ENCODE assay signal across 18 cellular contexts in the genomic region with DNA sequence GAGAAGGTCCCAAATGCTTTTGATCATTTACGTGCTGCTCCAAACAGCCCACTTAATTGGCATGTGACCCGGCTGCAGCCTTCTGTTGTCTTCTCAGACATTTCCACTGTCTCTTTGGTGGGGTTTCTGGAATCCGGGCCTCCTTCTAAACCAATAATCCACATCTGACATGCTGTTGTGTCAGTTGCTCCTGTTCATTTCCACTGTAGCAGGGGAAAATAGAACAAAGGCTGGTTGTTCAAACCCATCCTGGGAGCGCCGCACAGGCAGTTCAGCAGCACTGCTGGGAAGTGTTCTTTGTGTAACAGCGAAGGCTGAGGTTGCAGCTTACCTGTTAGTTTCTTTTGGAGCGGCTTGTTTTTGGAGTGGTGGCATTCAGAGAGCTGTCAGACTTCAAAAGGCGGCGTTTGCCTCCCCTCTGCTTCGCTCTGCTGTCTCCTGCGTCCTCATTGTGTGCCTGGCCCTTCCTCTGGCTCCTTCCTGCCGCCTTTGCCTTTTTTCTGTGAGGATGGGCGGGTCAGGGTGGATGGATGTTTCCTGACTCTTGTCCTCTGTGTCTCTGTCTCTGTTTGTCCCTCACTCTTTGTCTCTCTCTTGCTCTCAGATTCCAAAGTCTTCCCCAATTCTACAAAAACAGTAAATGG.
DNase-seq lines count a peak whose midpoint lies in the region; ATAC-seq, FAIRE-seq and TF ChIP-seq lines count a peak whose summit lies in the region.
"Had no signal": no experiment of that assay in that cellular context is flagged by ENCODE, and none has a peak within 500 bp of the region (broad histone marks: within the 10 kb centered on the region; RNA-seq: fewer than 3 reads in every experiment).

No MANE protein-coding gene starts in this region.

- H3K79me2 ChIP-seq in HepG2 (ENCODE audit: insufficient read depth, low read length), result no peaks in the 10 kb centered on the region
- H3K79me2 ChIP-seq in mesendoderm (ENCODE audit: control insufficient read depth, insufficient read depth, low read length), result no peaks in the 10 kb centered on the region

- no TSS peak for BruUV-seq in HepG2 (replicated peaks; lab: Mats Ljungman, UMichigan)

- no peak overlapping the region for H3K23ac ChIP-seq in mesendoderm (ENCODE audit: low read length)

- no peaks in the 10 kb centered on the region for H3K27me3 Mint-ChIP-seq in WTC11 (ENCODE audit: low read depth)

- H4K20me1 ChIP-seq in HepG2 (ENCODE audit: insufficient read depth, low read length), result no peaks in the 10 kb centered on the region

- no peak overlapping the region for H3K56ac ChIP-seq in mesendoderm (ENCODE audit: low read length)

- H3K27ac Mint-ChIP-seq in WTC11, result 0 out of 2 replicates have a peak overlapping the region, but pooled peaks have one; percentile 21
- H3K27ac Mint-ChIP-seq: activated CD8-positive, alpha-beta T cell treated with anti-CD3 and anti-CD28 coated beads, Interleukin-2, amount 10 ng/mL, durations not matched to agents 7 days and 5 days; activated T-helper 2 cell treated with anti-CD3 and anti-CD28 coated beads, Interferon-gamma antibody, Interleukin-2, Interleukin-4, amounts not matched to agents 10 μg/mL and 5 μg/mL and 100 μg/mL, durations not matched to agents 14 hours and 24 hours and 36 hours; natural killer cell treated with Interleukin-12 subunit alpha and Interleukin-12 subunit beta and Interleukin-15 and Interleukin-18, amount 100 ng/mL, for 72 hours had no signal

- no peak overlapping the region for H4K8ac ChIP-seq in mesendoderm (ENCODE audit: low read depth, low read length)

- H3K9me3 ChIP-seq in HepG2 (ENCODE audit: low read length) (no peaks in the 10 kb centered on the region), right lobe of liver (no peaks in the 10 kb centered on the region), upper lobe of left lung (no peaks in the 10 kb centered on the region)
- H3K9me3 ChIP-seq: SJSA1 had no signal

- H3K9me3 Mint-ChIP-seq in WTC11, result peaks cover 15% of the 10 kb centered on the region
- H3K9me3 Mint-ChIP-seq: activated T-helper 2 cell treated with anti-CD3 and anti-CD28 coated beads, Interferon-gamma antibody, Interleukin-2, Interleukin-4, amounts not matched to agents 10 μg/mL and 5 μg/mL and 100 μg/mL, durations not matched to agents 14 hours and 24 hours and 36 hours; natural killer cell treated with Interleukin-12 subunit alpha and Interleukin-12 subunit beta and Interleukin-15 and Interleukin-18, amount 100 ng/mL, for 72 hours had no signal

- H3K4me2 ChIP-seq in HepG2 (ENCODE audit: low read depth, low read length) (peak overlapping the region; percentile 15; the same call in 1 of the 2 replicates), mesendoderm (ENCODE audit: low read length) (no peak overlapping the region)

- no peak overlapping the region for H2BK5ac ChIP-seq in mesendoderm (ENCODE audit: low read length)

- no peak for TF ChIP-seq CTCF in HepG2 (CRISPR knock-in tag; IDR thresholded peaks at IDR 0.05)
- TF ChIP-seq CTCF in right lobe of liver (IDR thresholded peaks at IDR 0.05), result no peak
- TF ChIP-seq CTCF in WTC11 (IDR thresholded peaks at IDR 0.05), result no peak
- TF ChIP-seq CTCF in upper lobe of left lung (IDR thresholded peaks at IDR 0.05), result no peak

- TF ChIP-seq POLR2A in HepG2 (IDR thresholded peaks at IDR 0.05; ENCODE audit: insufficient read depth in 1 of 2, low read depth in 2 of 2, low read length in 2 of 2) (no peak), right lobe of liver (IDR thresholded peaks at IDR 0.05) (no peak), upper lobe of left lung (IDR thresholded peaks at IDR 0.05) (no peak)

- no peak overlapping the region for H2BK15ac ChIP-seq in mesendoderm (replicated peaks; ENCODE audit: low read depth)

- no peak overlapping the region for H2AK5ac ChIP-seq in mesendoderm (ENCODE audit: low read length)

- POLR2A ChIA-PET in HepG2 (lab: Yijun Ruan, JAX), result no interaction called here
- POLR2A ChIA-PET in WTC11 (lab: Charles Lee), result interaction anchor here (0.6 kb wide), 1 partner anchor 283 kb away, joined by 3 read pairs; no protein-coding TSS in a partner anchor

- TF ChIP-seq RAD21 in HepG2 (CRISPR knock-in tag; IDR thresholded peaks at IDR 0.05), result no peak

- no peaks in the 10 kb centered on the region for H3K36me3 ChIP-seq in HepG2 (replicated peaks in 1 of 2; ENCODE audit: control insufficient read depth in 1 of 2, insufficient read depth in 2 of 2, low read length in 2 of 2)
- H3K36me3 ChIP-seq in right lobe of liver, result no peaks in the 10 kb centered on the region
- H3K36me3 ChIP-seq in mesendoderm (ENCODE audit: control insufficient read depth, insufficient read depth, low read length), result no peaks in the 10 kb centered on the region
- no peaks in the 10 kb centered on the region for H3K36me3 ChIP-seq in upper lobe of left lung
- H3K36me3 ChIP-seq: SJSA1 had no signal

- in situ Hi-C loops in HepG2 (cut with HindIII; ENCODE audit: extremely low pct_ligation_motif_present, low pct_unique_long_range_greater_than_20kb), result no loop called here

- ATAC-seq in HepG2 (peak; percentile 43; the same call in 1 of the 3 replicates), right lobe of liver (no peak), WTC11 (peak; percentile 77), upper lobe of left lung (ENCODE audit: low FRiP score in 2 of 2) (no peak), left colon (no peak), HG02852 (IDR thresholded peaks at IDR 0.05; ENCODE audit: unreplicated experiment) (no peak)
- ATAC-seq: activated CD8-positive, alpha-beta T cell treated with anti-CD3 and anti-CD28 coated beads, Interleukin-2, amount 10 ng/mL, durations not matched to agents 7 days and 5 days; esophagus mucosa; left cardiac atrium; natural killer cell treated with Interleukin-12 subunit alpha and Interleukin-12 subunit beta and Interleukin-15 and Interleukin-18, amount 100 ng/mL, for 72 hours had no signal

- H3K4me3 Mint-ChIP-seq in WTC11, result peak overlapping the region; percentile 5; the same call in 1 of the 2 replicates
- H3K4me3 Mint-ChIP-seq: activated CD8-positive, alpha-beta T cell treated with anti-CD3 and anti-CD28 coated beads, Interleukin-2, amount 10 ng/mL, durations not matched to agents 7 days and 5 days; natural killer cell treated with Interleukin-12 subunit alpha and Interleukin-12 subunit beta and Interleukin-15 and Interleukin-18, amount 100 ng/mL, for 72 hours had no signal

- FAIRE-seq in HepG2 (lab: Jason Lieb, UNC), result no peak
- FAIRE-seq: D721Med, GM19239, TTC549 had no signal

- no peaks in the 10 kb centered on the region for H3K79me1 ChIP-seq in mesendoderm (ENCODE audit: low read length)

- no peak overlapping the region for H4K5ac ChIP-seq in mesendoderm (ENCODE audit: low read length)

- no peak overlapping the region for H2AFZ ChIP-seq in HepG2 (ENCODE audit: low read length)

- H3K27ac ChIP-seq in HepG2 (ENCODE audit: extremely low read length, insufficient read depth, low read length) (no peak overlapping the region), right lobe of liver (no peak overlapping the region), mesendoderm (ENCODE audit: low read depth, low read length) (no peak overlapping the region), upper lobe of left lung (peak overlapping the region; percentile 36 to 81 (median 56))
- H3K27ac ChIP-seq: SJSA1 had no signal

- 23% methylated on average over 13 of the region's 13 CpGs for WGBS in HepG2 (ENCODE audit: low lambda C conversion rate)
- 56% methylated on average over 11 of the region's 13 CpGs for WGBS in right lobe of liver (ENCODE audit: insufficient coverage, low coverage, low lambda C conversion rate, missing lambda C conversion rate)
- WGBS in mesendoderm (ENCODE audit: extremely low coverage, insufficient coverage, low lambda C conversion rate), result no CpG with 5 or more reads among the region's 13 CpGs
- 67 to 75% methylated on average over 12 to 13 of the region's 13 CpGs for WGBS in upper lobe of left lung, 2 donors

- DNase-seq in HepG2 (ENCODE audit: low spot score) (peak; percentile 14), right lobe of liver (no peak), WTC11 (ENCODE audit: low spot score) (no peak), mesendoderm (peak; percentile 25), upper lobe of left lung (no peak), left colon (no peak), germinal center (ENCODE audit: low spot score) (no peak)
- DNase-seq: activated CD8-positive, alpha-beta T cell treated with anti-CD3 and anti-CD28 coated beads, Interleukin-2, amount 10 ng/mL, durations not matched to agents 7 days and 5 days; cortex of kidney; left cardiac atrium had no signal

- H3K4me3 ChIP-seq in HepG2 (replicated peaks in 1 of 3; ENCODE audit: insufficient read depth in 1 of 3, low read depth in 2 of 3, low read length in 3 of 3), result no peak overlapping the region
- H3K4me3 ChIP-seq in right lobe of liver, result no peak overlapping the region
- H3K4me3 ChIP-seq in mesendoderm (ENCODE audit: low read length), result no peak overlapping the region
- no peak overlapping the region for H3K4me3 ChIP-seq in upper lobe of left lung
- H3K4me3 ChIP-seq: SJSA1 had no signal

- H3K4me1 ChIP-seq in HepG2 (ENCODE audit: insufficient read depth, low read length), result no peaks in the 10 kb centered on the region
- no peaks in the 10 kb centered on the region for H3K4me1 ChIP-seq in right lobe of liver
- no peaks in the 10 kb centered on the region for H3K4me1 ChIP-seq in mesendoderm (ENCODE audit: control insufficient read depth, low read depth, low read length)
- H3K4me1 ChIP-seq in upper lobe of left lung, result peaks cover 0 to 8% (median 1%) of the 10 kb centered on the region in 4 donors
- H3K4me1 ChIP-seq: SJSA1 had no signal

- H3K9ac ChIP-seq in HepG2 (ENCODE audit: insufficient read depth, low read depth, low read length), result no peak overlapping the region
- H3K9ac ChIP-seq in mesendoderm (ENCODE audit: low read length), result no peak overlapping the region

- no peak for TF ChIP-seq EP300 in HepG2 (IDR thresholded peaks at IDR 0.05; ENCODE audit: low read depth in 2 of 2, low read length in 2 of 2)
- no peak for TF ChIP-seq EP300 in HepG2 (CRISPR knock-in tag; IDR thresholded peaks at IDR 0.05; ENCODE audit: borderline replicate concordance)
- TF ChIP-seq EP300 in upper lobe of left lung (IDR thresholded peaks at IDR 0.05), result no peak

- no peak overlapping the region for H2BK120ac ChIP-seq in mesendoderm (ENCODE audit: low read depth, low read length)

- intact Hi-C loops in HepG2 (cut with micrococcal nuclease; ENCODE audit: unreplicated experiment) (no loop called here), right lobe of liver (cut with DNase I) (no loop called here), left colon (cut with DNase I, micrococcal nuclease) (no loop called here)

- H3K4me1 Mint-ChIP-seq in WTC11, result peaks cover 26% of the 10 kb centered on the region

- CTCF ChIA-PET in HepG2 (lab: Yijun Ruan, JAX; ENCODE audit: low intra/inter-chr PET ratio, low total read pairs), result no interaction called here
- CTCF ChIA-PET in WTC11 (lab: Charles Lee), result interaction anchor here (1.4 kb wide), 1 partner anchor 64 kb away, joined by 3 read pairs; no protein-coding TSS in a partner anchor

- H3K4ac ChIP-seq in mesendoderm (ENCODE audit: low read depth, low read length), result no peak overlapping the region

- H3K27me3 ChIP-seq in HepG2 (ENCODE audit: control insufficient read depth in 1 of 2, insufficient read depth in 2 of 2, low read length in 2 of 2) (peaks cover 0 to 11% of the 10 kb centered on the region in 2 experiments; a peak in 3 of 5 replicates), right lobe of liver (no peaks in the 10 kb centered on the region), mesendoderm (ENCODE audit: insufficient read depth, low read length, poor library complexity) (no peaks in the 10 kb centered on the region), upper lobe of left lung (no peaks in the 10 kb centered on the region)
- H3K27me3 ChIP-seq: SJSA1 had no signal

- no peaks in the 10 kb centered on the region for H3K36me3 Mint-ChIP-seq in WTC11
- H3K36me3 Mint-ChIP-seq: natural killer cell treated with Interleukin-12 subunit alpha and Interleukin-12 subunit beta and Interleukin-15 and Interleukin-18, amount 100 ng/mL, for 72 hours had no signal

- H3K18ac ChIP-seq in mesendoderm (ENCODE audit: low read length), result no peak overlapping the region

Comparison
In these comparisons a context has a peak if more than half of its experiments do, and no peak if none do; other contexts are left out.
1. ATAC-seq: peak in HepG2 (single experiment) and WTC11 (single experiment); none in right lobe of liver (0 of 4), upper lobe of left lung (0 of 2), left colon (single experiment) and HG02852 (single experiment).
2. DNase-seq: peak in HepG2 (single experiment) and mesendoderm (single experiment); none in right lobe of liver (0 of 3), WTC11 (single experiment), upper lobe of left lung (0 of 2), left colon (0 of 2) and germinal center (single experiment).
3. H3K27ac ChIP-seq: peak in upper lobe of left lung (4 of 4); none in HepG2 (single experiment), right lobe of liver (0 of 3) and mesendoderm (single experiment).
4. Of the 50 proteins assayed by ChIP-seq in both HepG2 and WTC11: peak only in HepG2: none; only in WTC11: SP1; in both: none; in neither: 49.